ENCODE assay signal across 1 cellular context in genomic region chr12:106307176-106307575, GRCh38.
TF ChIP-seq lines count a peak whose summit lies in the region.

No MANE protein-coding gene starts in this region.

TF ChIP-seq in IMR-90, 13 proteins besides CTCF, POLR2A, EP300 and RAD21:
- TF ChIP-seq CEBPB (IDR thresholded peaks at IDR 0.05; ENCODE audit: low read depth, low read length) (no peak), MAFK (IDR thresholded peaks at IDR 0.05; ENCODE audit: low read depth, low read length) (no peak), CHD1 (IDR thresholded peaks at IDR 0.05; ENCODE audit: low read depth, low read length) (no peak), NFE2L2 (IDR thresholded peaks at IDR 0.05; ENCODE audit: low read depth, low read length) (no peak), MAZ (IDR thresholded peaks at IDR 0.05; ENCODE audit: borderline replicate concordance, low read depth, low read length) (no peak), FOS (IDR thresholded peaks at IDR 0.05; ENCODE audit: low read depth, low read length) (no peak), USF2 (IDR thresholded peaks at IDR 0.05; ENCODE audit: low read depth, low read length) (no peak), RFX5 (IDR thresholded peaks at IDR 0.05; ENCODE audit: low read depth, low read length) (no peak), BHLHE40 (IDR thresholded peaks at IDR 0.05; ENCODE audit: low read depth, low read length) (no peak), SMC3 (IDR thresholded peaks at IDR 0.05; ENCODE audit: low read depth, low read length) (no peak), MXI1 (IDR thresholded peaks at IDR 0.05; ENCODE audit: borderline replicate concordance, low read depth, low read length) (no peak), RCOR1 (IDR thresholded peaks at IDR 0.05; ENCODE audit: insufficient replicate concordance, low read length) (no peak)
- TF ChIP-seq, protein P1, sequence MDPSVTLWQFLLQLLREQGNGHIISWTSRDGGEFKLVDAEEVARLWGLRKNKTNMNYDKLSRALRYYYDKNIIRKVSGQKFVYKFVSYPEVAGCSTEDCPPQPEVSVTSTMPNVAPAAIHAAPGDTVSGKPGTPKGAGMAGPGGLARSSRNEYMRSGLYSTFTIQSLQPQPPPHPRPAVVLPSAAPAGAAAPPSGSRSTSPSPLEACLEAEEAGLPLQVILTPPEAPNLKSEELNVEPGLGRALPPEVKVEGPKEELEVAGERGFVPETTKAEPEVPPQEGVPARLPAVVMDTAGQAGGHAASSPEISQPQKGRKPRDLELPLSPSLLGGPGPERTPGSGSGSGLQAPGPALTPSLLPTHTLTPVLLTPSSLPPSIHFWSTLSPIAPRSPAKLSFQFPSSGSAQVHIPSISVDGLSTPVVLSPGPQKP (IDR thresholded peaks at IDR 0.05; ENCODE audit: borderline replicate concordance, low read depth, low read length) = no peak
